In the genomic region with DNA sequence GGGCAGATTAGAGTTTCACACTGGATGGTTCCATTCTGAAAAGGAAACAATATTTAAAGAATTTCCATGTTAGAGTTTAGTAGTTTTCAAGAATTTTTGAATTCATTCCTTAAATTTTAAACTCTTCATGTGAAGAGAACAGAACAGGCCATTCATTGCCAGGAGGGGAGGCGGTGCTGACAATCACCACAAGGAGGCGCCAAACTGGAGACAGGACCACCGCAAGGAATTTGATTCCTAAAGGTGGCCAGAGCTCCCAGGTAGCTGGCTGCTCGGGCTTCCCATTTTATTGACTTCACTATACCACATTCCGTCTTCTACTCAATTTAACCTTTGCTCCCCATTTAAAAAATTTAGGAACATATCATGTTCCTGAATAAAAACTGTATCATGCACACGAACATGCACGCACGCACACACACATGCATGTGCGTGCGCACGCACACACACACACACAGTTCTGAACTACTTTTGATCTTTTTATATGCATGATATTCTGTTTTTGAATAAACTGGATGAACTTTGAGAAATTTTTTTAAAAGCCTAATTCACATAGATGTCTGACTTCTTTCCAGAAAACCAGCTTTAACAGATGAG, we compare ENCODE assay signal across 8 cellular contexts.
DNase-seq lines count a peak whose midpoint lies in the region; ATAC-seq and TF ChIP-seq lines count a peak whose summit lies in the region.

No MANE protein-coding gene starts in this region.

- H3K4me2 ChIP-seq in fibroblast of lung (ENCODE audit: extremely low read depth, insufficient read depth, low read length) = no peak overlapping the region

- intact Hi-C loops in spleen (cut with DNase I; ENCODE audit: low total_unique reads) = loop anchor here (10.0 kb wide), 1 partner anchor 150 kb away; no protein-coding TSS in a partner anchor

- H3K27ac ChIP-seq in fibroblast of lung (ENCODE audit: insufficient read depth, low read length) (no peak overlapping the region), spleen (no peak overlapping the region)

- H3K4me3 ChIP-seq in fibroblast of lung (replicated peaks in 1 of 4; ENCODE audit: control extremely low read depth in 1 of 4, insufficient read depth in 1 of 4, low read depth in 3 of 4, low read length in 4 of 4) (no peak overlapping the region), spleen (no peak overlapping the region)

- H3K36me3 ChIP-seq in fibroblast of lung (ENCODE audit: control insufficient read depth, insufficient read depth, low read length) = no peaks in the 10 kb centered on the region
- H3K36me3 ChIP-seq in spleen = no peaks in the 10 kb centered on the region

- no peak overlapping the region for H3K9ac ChIP-seq in fibroblast of lung (ENCODE audit: insufficient read depth, low read length)

- H3K79me2 ChIP-seq in fibroblast of lung (ENCODE audit: control insufficient read depth, insufficient read depth, low read length) = no peaks in the 10 kb centered on the region

- H4K20me1 ChIP-seq in fibroblast of lung (ENCODE audit: control insufficient read depth, extremely low read depth, insufficient read depth, low read length) = no peaks in the 10 kb centered on the region

- 63 to 69% (median 65%) methylated on average over 11 of the region's 11 CpGs for WGBS in spleen, 5 donors

- TF ChIP-seq CTCF in fibroblast of lung (conservative IDR thresholded peaks at IDR 0.05 in 1 of 2, IDR thresholded peaks at IDR 0.05 in 1 of 2; ENCODE audit: low read depth in 1 of 2, low read length in 2 of 2) (peak; percentile 20 to 46), spleen (IDR thresholded peaks at IDR 0.05 in 8 of 11, conservative IDR thresholded peaks at IDR 0.05 in 3 of 11) (peak; percentile 9 to 80 (median 52))

- no peaks in the 10 kb centered on the region for H3K4me1 ChIP-seq in fibroblast of lung (ENCODE audit: control insufficient read depth, extremely low read depth, insufficient read depth, low read length)
- no peaks in the 10 kb centered on the region for H3K4me1 ChIP-seq in spleen

- DNase-seq in activated gamma-delta T cell treated with Interleukin-2 at 50 U/mL for 16 hours (peak; percentile 65), activated gamma-delta T cell (lab: John Stamatoyannopoulos, UW) (no peak), KG1 (lab: John Stamatoyannopoulos, UW) (peak; percentile 1), fibroblast of lung (ENCODE audit: low read depth in 2 of 2) (no peak), spleen (peak; percentile 73)
- DNase-seq in activated CD8-positive, alpha-beta memory T cell treated with anti-CD3 and anti-CD28 coated beads for 24 hours = peak; percentile 87

- H3K27me3 ChIP-seq in fibroblast of lung (ENCODE audit: control insufficient read depth, insufficient read depth, low read length) = no peaks in the 10 kb centered on the region
- no peaks in the 10 kb centered on the region for H3K27me3 ChIP-seq in spleen (replicated peaks in 1 of 7)

- H2AFZ ChIP-seq in fibroblast of lung (ENCODE audit: low read length) = no peak overlapping the region

- H3K9me3 ChIP-seq in fibroblast of lung (ENCODE audit: control insufficient read depth, insufficient read depth, low read depth, low read length) (no peaks in the 10 kb centered on the region), spleen (no peaks in the 10 kb centered on the region)

- ATAC-seq in HG03135 (IDR thresholded peaks at IDR 0.05; ENCODE audit: unreplicated experiment) (no peak), GM19452 (IDR thresholded peaks at IDR 0.05; ENCODE audit: unreplicated experiment) (no peak)

- TF ChIP-seq POLR2A in spleen (IDR thresholded peaks at IDR 0.05) = no peak

Comparison
In these comparisons a context has a peak if more than half of its experiments do, and no peak if none do; other contexts are left out.
1. DNase-seq: peak in activated gamma-delta T cell treated with Interleukin-2 at 50 U/mL for 16 hours (single experiment), KG1 (single experiment), activated CD8-positive, alpha-beta memory T cell treated with anti-CD3 and anti-CD28 coated beads for 24 hours (single experiment) and spleen (single experiment); none in activated gamma-delta T cell (single experiment) and fibroblast of lung (0 of 2).